In the genomic region with DNA sequence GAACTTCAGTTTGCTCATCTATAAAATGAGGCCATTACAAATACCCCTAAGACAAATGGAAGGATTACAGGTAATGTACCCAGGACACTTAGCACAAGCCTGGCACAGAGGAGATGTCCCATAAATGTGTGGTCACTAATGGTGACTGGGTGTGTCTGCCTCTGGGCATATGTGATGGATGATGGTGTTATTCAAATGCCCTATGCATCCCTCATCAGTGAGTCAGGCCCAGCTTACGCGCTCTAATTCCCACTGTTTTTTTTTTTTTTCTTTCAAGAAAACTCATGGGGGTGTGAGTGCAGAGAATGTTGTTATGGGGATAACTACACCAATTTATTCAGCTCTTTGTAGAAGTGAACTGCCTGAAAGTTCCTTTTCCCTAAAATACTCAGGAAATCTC, we compare ENCODE assay signal across 12 cellular contexts. TPM values are rescaled to one million over a fixed set of nuclear protein-coding genes. Genes with fewer than 3 reads are reported as not detected.
DNase-seq lines count a peak whose midpoint lies in the region; ATAC-seq and TF ChIP-seq lines count a peak whose summit lies in the region.
"Had no signal": no experiment of that assay in that cellular context is flagged by ENCODE, and none has a peak within 500 bp of the region (broad histone marks: within the 10 kb centered on the region; RNA-seq: fewer than 3 reads in every experiment).

No MANE protein-coding gene starts in this region.

- H3F3A ChIP-seq in PC-3 (ENCODE audit: low read length, unreplicated experiment) = peaks cover 4% of the 10 kb centered on the region

- H3K27ac ChIP-seq in PC-3 (ENCODE audit: low read length) = peak overlapping the region; percentile 98
- no peak overlapping the region for H3K27ac ChIP-seq in CD8-positive, alpha-beta T cell (ENCODE audit: low read depth, low read length)
- H3K27ac ChIP-seq: cardiac muscle cell, KMS-11 had no signal

- POLR2A ChIA-PET in PC-3 (lab: Charles Lee; ENCODE audit: unreplicated experiment) = interaction anchor here (0.6 kb wide), 1 partner anchor 61 kb away, joined by 6 read pairs; no protein-coding TSS in a partner anchor
- POLR2A ChIA-PET in CD8-positive, alpha-beta T cell (lab: Charles Lee) = no interaction called here

- no peaks in the 10 kb centered on the region for H3K36me3 Mint-ChIP-seq in mesothelial cell of epicardium
- H3K36me3 Mint-ChIP-seq in T-helper 2 cell treated with Interferon-gamma antibody and Interleukin-4, amounts not matched to agents 5 μg/mL and 100 μg/mL, for 36 hours (ENCODE audit: low read depth) = no peaks in the 10 kb centered on the region
- H3K36me3 Mint-ChIP-seq in CD8-positive, alpha-beta T cell = no peaks in the 10 kb centered on the region
- H3K36me3 Mint-ChIP-seq: CD4-positive, alpha-beta memory T cell had no signal

- in situ Hi-C loops in Caki2 (cut with HindIII; ENCODE audit: low pct_unique_long_range_greater_than_20kb, low sequenced_read_pairs) = no loop called here

- H3K9me3 ChIP-seq in PC-3 (ENCODE audit: low read length) = no peaks in the 10 kb centered on the region
- no peaks in the 10 kb centered on the region for H3K9me3 ChIP-seq in CD8-positive, alpha-beta T cell (ENCODE audit: low read length)

- no peak overlapping the region for H3K4me3 Mint-ChIP-seq in mesothelial cell of epicardium
- no peak overlapping the region for H3K4me3 Mint-ChIP-seq in T-helper 2 cell treated with Interferon-gamma antibody and Interleukin-4, amounts not matched to agents 5 μg/mL and 100 μg/mL, for 36 hours
- H3K4me3 Mint-ChIP-seq in CD8-positive, alpha-beta T cell = no peak overlapping the region
- H3K4me3 Mint-ChIP-seq: CD4-positive, alpha-beta memory T cell had no signal

- DNase-seq in Caki2 (ENCODE audit: low read depth) (peak; percentile 86), PC-3 (peak; percentile 93), epithelial cell of esophagus (ENCODE audit: low read depth) (peak; percentile 90), mesothelial cell of epicardium (ENCODE audit: low spot score in 2 of 2, unreplicated experiment in 2 of 2) (no peak), NCI-H1048 (lab: John Stamatoyannopoulos, UW) (no peak)
- no peak for DNase-seq in T-helper 2 cell treated with Interferon-gamma antibody and Interleukin-4, amounts not matched to agents 5 μg/mL and 100 μg/mL, for 36 hours (ENCODE audit: low spot score)
- DNase-seq in CD8-positive, alpha-beta T cell = no peak
- DNase-seq: CD4-positive, alpha-beta memory T cell; NCI-H2029 treated with DMSO at 0.1 percent for 48 hours had no signal

- intact Hi-C loops in PC-3 (cut with micrococcal nuclease) = loop anchor here (5.0 kb wide), 2 partner anchors 83 to 333 kb away; no protein-coding TSS in a partner anchor
- intact Hi-C loops in CD8-positive, alpha-beta T cell (cut with DNase I, micrococcal nuclease) = no loop called here

- no peaks in the 10 kb centered on the region for H3K9me3 Mint-ChIP-seq in mesothelial cell of epicardium
- H3K9me3 Mint-ChIP-seq in T-helper 2 cell treated with Interferon-gamma antibody and Interleukin-4, amounts not matched to agents 5 μg/mL and 100 μg/mL, for 36 hours = no peaks in the 10 kb centered on the region
- H3K9me3 Mint-ChIP-seq in CD8-positive, alpha-beta T cell = no peaks in the 10 kb centered on the region
- H3K9me3 Mint-ChIP-seq: CD4-positive, alpha-beta memory T cell had no signal

- CTCF ChIA-PET in PC-3 (lab: Charles Lee) = no interaction called here
- CTCF ChIA-PET in CD8-positive, alpha-beta T cell (lab: Charles Lee) = interaction anchor here (1.1 to 2.3 kb wide), 2 partner anchors 9 to 331 kb away, joined by 4 to 11 read pairs; no protein-coding TSS in a partner anchor

- peaks cover 67% of the 10 kb centered on the region for H3K4me1 ChIP-seq in PC-3 (ENCODE audit: insufficient read depth, low read length)
- peaks cover 3% of the 10 kb centered on the region for H3K4me1 ChIP-seq in CD8-positive, alpha-beta T cell (ENCODE audit: insufficient read depth, low read length)

- no peaks in the 10 kb centered on the region for H3K27me3 Mint-ChIP-seq in mesothelial cell of epicardium (ENCODE audit: low read depth)
- peaks cover under 1% of the 10 kb centered on the region for H3K27me3 Mint-ChIP-seq in T-helper 2 cell treated with Interferon-gamma antibody and Interleukin-4, amounts not matched to agents 5 μg/mL and 100 μg/mL, for 36 hours (ENCODE audit: low read depth)
- H3K27me3 Mint-ChIP-seq in CD8-positive, alpha-beta T cell (ENCODE audit: low read depth) = peaks cover 4% of the 10 kb centered on the region

- no peaks in the 10 kb centered on the region for H3K79me2 ChIP-seq in PC-3 (ENCODE audit: low read length)

- TF ChIP-seq CTCF in PC-3 (conservative IDR thresholded peaks at IDR 0.05; ENCODE audit: low read depth, low read length) (no peak), epithelial cell of esophagus (IDR thresholded peaks at IDR 0.05; ENCODE audit: insufficient read depth, low read depth, low read length, missing control alignments) (no peak), mesothelial cell of epicardium (IDR thresholded peaks at IDR 0.05; ENCODE audit: unreplicated experiment) (no peak)
- TF ChIP-seq CTCF in CD8-positive, alpha-beta T cell (IDR thresholded peaks at IDR 0.05) = no peak

- H3K4me3 ChIP-seq in PC-3 (ENCODE audit: low read length) = peak overlapping the region; percentile 57; the same call in 1 of the 2 replicates
- H3K4me3 ChIP-seq in epithelial cell of esophagus (ENCODE audit: low read length) = no peak overlapping the region
- no peak overlapping the region for H3K4me3 ChIP-seq in CD8-positive, alpha-beta T cell (ENCODE audit: low read depth, low read length)
- H3K4me3 ChIP-seq: cardiac muscle cell had no signal

- H3K9ac ChIP-seq in PC-3 (ENCODE audit: low read length) = peak overlapping the region; percentile 82
- H3K9ac ChIP-seq: KMS-11 had no signal

- no peaks in the 10 kb centered on the region for H3K36me3 ChIP-seq in PC-3 (ENCODE audit: low read depth, low read length)
- H3K36me3 ChIP-seq in CD8-positive, alpha-beta T cell (ENCODE audit: insufficient read depth, low read length) = no peaks in the 10 kb centered on the region
- H3K36me3 ChIP-seq: cardiac muscle cell had no signal

- no peaks in the 10 kb centered on the region for H4K20me1 ChIP-seq in PC-3 (ENCODE audit: low read length)

- no peaks in the 10 kb centered on the region for H3K27me3 ChIP-seq in PC-3 (ENCODE audit: low read length)
- no peaks in the 10 kb centered on the region for H3K27me3 ChIP-seq in CD8-positive, alpha-beta T cell (ENCODE audit: insufficient read depth, low read length)
- H3K27me3 ChIP-seq: cardiac muscle cell had no signal

- ATAC-seq in PC-3 (peak; percentile 60), HG03342 (IDR thresholded peaks at IDR 0.05; ENCODE audit: unreplicated experiment) (no peak)
- ATAC-seq in CD8-positive, alpha-beta T cell = no peak

- no peak overlapping the region for H2AFZ ChIP-seq in PC-3 (ENCODE audit: low read length)

- no TSS peak for BruUV-seq in PC-3 (replicated peaks; lab: Mats Ljungman, UMichigan)

- H3K9me2 ChIP-seq in PC-3 (replicated peaks; ENCODE audit: low read length) = no peaks in the 10 kb centered on the region

- peak overlapping the region; percentile 84 for H3K4me2 ChIP-seq in PC-3 (ENCODE audit: low read length)
- H3K4me2 ChIP-seq: KMS-11 had no signal

- H3K4me1 Mint-ChIP-seq in mesothelial cell of epicardium = peaks cover 42% of the 10 kb centered on the region
- H3K4me1 Mint-ChIP-seq in T-helper 2 cell treated with Interferon-gamma antibody and Interleukin-4, amounts not matched to agents 5 μg/mL and 100 μg/mL, for 36 hours (ENCODE audit: low read depth) = peaks cover 5% of the 10 kb centered on the region
- H3K4me1 Mint-ChIP-seq in CD8-positive, alpha-beta T cell (ENCODE audit: low read depth) = peaks cover 6% of the 10 kb centered on the region

- H3K27ac Mint-ChIP-seq in mesothelial cell of epicardium = peak overlapping the region; percentile 4
- H3K27ac Mint-ChIP-seq in T-helper 2 cell treated with Interferon-gamma antibody and Interleukin-4, amounts not matched to agents 5 μg/mL and 100 μg/mL, for 36 hours = no peak overlapping the region
- no peak overlapping the region for H3K27ac Mint-ChIP-seq in CD8-positive, alpha-beta T cell
- H3K27ac Mint-ChIP-seq: CD4-positive, alpha-beta memory T cell had no signal

RNA-seq across cellular contexts. Expression of a gene that starts 23.6 kb away (rescaled TPM):
- 20.6 and 25.1 TPM in 2 replicates for total RNA-seq in Caki2 (2014; rRNA removed; shearing (Covaris generic); ENCODE audit: low replicate concordance)
- total RNA-seq in PC-3 (2014; rRNA removed) (77.3 and 87.0 TPM in 2 replicates), mesothelial cell of epicardium (37.8 to 43.5 TPM (median 38.7 TPM) in 3 replicates)
- total RNA-seq in CD8-positive, alpha-beta T cell = under 1 TPM; 0.81 to 0.95 TPM

Comparison
In these comparisons a context has a peak if more than half of its experiments do, and no peak if none do; other contexts are left out.
1. DNase-seq: peak in Caki2 (single experiment), PC-3 (single experiment) and epithelial cell of esophagus (single experiment); none in mesothelial cell of epicardium (0 of 2), T-helper 2 cell treated with Interferon-gamma antibody and Interleukin-4, amounts not matched to agents 5 μg/mL and 100 μg/mL, for 36 hours (single experiment), CD8-positive, alpha-beta T cell (0 of 7) and NCI-H1048 (single experiment).
2. RNA of a gene that starts 23.6 kb away (total RNA-seq): 77.3 to 87.0 TPM in PC-3, 37.8 to 43.5 TPM in mesothelial cell of epicardium and 20.6 to 25.1 TPM in Caki2; 0.81 to 0.95 TPM in CD8-positive, alpha-beta T cell; every median in the first group is over 10 times any median in the second.